Comparison of ENCODE assay signal across 27 cellular contexts in genomic region chr4:112190684-112191083, GRCh38.
"Had no signal": no experiment of that assay in that cellular context is flagged by ENCODE, and none has a peak within 500 bp of the region (broad histone marks: within the 10 kb centered on the region; RNA-seq: fewer than 3 reads in every experiment).

No MANE protein-coding gene starts in this region.

- DNase-seq: activated CD4-positive, alpha-beta memory T cell treated with anti-CD3 and anti-CD28 coated beads for 36 hours; activated CD4-positive, alpha-beta T cell treated with anti-CD3 and anti-CD28 coated beads for 36 hours; activated CD4-positive, alpha-beta T cell treated with anti-CD3 and anti-CD28 coated beads, Interleukin-2, amount 10 ng/mL, durations not matched to agents 24 days and 14 days; activated CD4-positive, CD25-positive, alpha-beta regulatory T cell; activated CD4-positive, CD25-positive, alpha-beta regulatory T cell treated with anti-CD3 and anti-CD28 coated beads, Interleukin-2, amount 50 U/mL, for 72 hours; activated CD8-positive, alpha-beta memory T cell treated with anti-CD3 and anti-CD28 coated beads, Interleukin-2, amount 10 ng/mL, durations not matched to agents 7 days and 5 days; activated CD8-positive, alpha-beta memory T cell treated with anti-CD3 and anti-CD28 coated beads, Interleukin-2, amount 50 U/mL, for 4 hours; activated CD8-positive, alpha-beta T cell treated with anti-CD3 and anti-CD28 coated beads, Interleukin-2, amount 10 ng/mL, durations not matched to agents 7 days and 5 days; activated effector memory CD4-positive, alpha-beta T cell treated with Interleukin-2 at 50 U/mL for 16 hours; activated gamma-delta T cell treated with Interleukin-2 at 50 U/mL for 16 hours; activated naive CD4-positive, alpha-beta T cell treated with anti-CD3 and anti-CD28 coated beads, Interleukin-2, amount 50 U/mL, for 16 hours; activated naive CD4-positive, alpha-beta T cell treated with Interleukin-2 at 50 U/mL for 16 hours; activated T-cell treated with anti-CD3 and anti-CD28 coated beads, Interleukin-2, amount 50 U/mL, for 1 hour; activated T-cell treated with anti-CD3 and anti-CD28 coated beads, Interleukin-2, amount 50 U/mL, for 48 hours; amniotic stem cell; anterior cingulate cortex; brain microvascular endothelial cell; central memory CD4-positive, alpha-beta T cell; dorsolateral prefrontal cortex; effector memory CD4-positive, alpha-beta T cell; endodermal cell; foreskin fibroblast; T-helper 2 cell had no signal

- H3K27me3 Mint-ChIP-seq: activated CD4-positive, alpha-beta memory T cell treated with anti-CD3 and anti-CD28 coated beads for 36 hours; activated CD4-positive, alpha-beta T cell treated with anti-CD3 and anti-CD28 coated beads for 36 hours; activated CD4-positive, alpha-beta T cell treated with anti-CD3 and anti-CD28 coated beads, Interleukin-2, amount 10 ng/mL, durations not matched to agents 24 days and 14 days; activated CD8-positive, alpha-beta memory T cell treated with anti-CD3 and anti-CD28 coated beads, Interleukin-2, amount 10 ng/mL, durations not matched to agents 7 days and 5 days; activated naive CD8-positive, alpha-beta T cell; dendritic cell treated with granulocyte-macrophage colony-stimulating factor and Interleukin-4, amounts not matched to agents 40 ng/mL and 50 ng/mL, for 4 days had no signal

- H3K27me3 ChIP-seq: brain microvascular endothelial cell, dorsolateral prefrontal cortex had no signal

- H3K4me3 Mint-ChIP-seq: activated CD4-positive, alpha-beta memory T cell treated with anti-CD3 and anti-CD28 coated beads for 36 hours; activated CD4-positive, alpha-beta T cell treated with anti-CD3 and anti-CD28 coated beads for 36 hours; activated CD4-positive, alpha-beta T cell treated with anti-CD3 and anti-CD28 coated beads, Interleukin-2, amount 10 ng/mL, durations not matched to agents 24 days and 14 days; activated CD8-positive, alpha-beta memory T cell treated with anti-CD3 and anti-CD28 coated beads, Interleukin-2, amount 10 ng/mL, durations not matched to agents 7 days and 5 days; activated CD8-positive, alpha-beta T cell treated with anti-CD3 and anti-CD28 coated beads, Interleukin-2, amount 10 ng/mL, durations not matched to agents 7 days and 5 days; activated naive CD8-positive, alpha-beta T cell; dendritic cell treated with granulocyte-macrophage colony-stimulating factor and Interleukin-4, amounts not matched to agents 40 ng/mL and 50 ng/mL, for 4 days; endodermal cell had no signal

- ATAC-seq: activated CD4-positive, alpha-beta T cell treated with anti-CD3 and anti-CD28 coated beads for 36 hours; activated CD8-positive, alpha-beta memory T cell treated with anti-CD3 and anti-CD28 coated beads, Interleukin-2, amount 10 ng/mL, durations not matched to agents 7 days and 5 days; activated CD8-positive, alpha-beta T cell treated with anti-CD3 and anti-CD28 coated beads, Interleukin-2, amount 10 ng/mL, durations not matched to agents 7 days and 5 days; esophagus mucosa had no signal

- H3K9me3 Mint-ChIP-seq: activated CD4-positive, alpha-beta memory T cell treated with anti-CD3 and anti-CD28 coated beads for 36 hours; activated CD4-positive, alpha-beta T cell treated with anti-CD3 and anti-CD28 coated beads, Interleukin-2, amount 10 ng/mL, durations not matched to agents 24 days and 14 days; dendritic cell treated with granulocyte-macrophage colony-stimulating factor and Interleukin-4, amounts not matched to agents 40 ng/mL and 50 ng/mL, for 4 days; endodermal cell had no signal

- H3K4me3 ChIP-seq: coronary artery, dorsolateral prefrontal cortex had no signal

- H3K27ac ChIP-seq: brain microvascular endothelial cell, coronary artery had no signal

- H3K4me1 Mint-ChIP-seq: activated CD4-positive, alpha-beta T cell treated with anti-CD3 and anti-CD28 coated beads for 36 hours had no signal

- H3K27ac Mint-ChIP-seq: activated CD4-positive, alpha-beta memory T cell treated with anti-CD3 and anti-CD28 coated beads for 36 hours; activated CD4-positive, alpha-beta T cell treated with anti-CD3 and anti-CD28 coated beads for 36 hours; activated CD4-positive, alpha-beta T cell treated with anti-CD3 and anti-CD28 coated beads, Interleukin-2, amount 10 ng/mL, durations not matched to agents 24 days and 14 days; activated CD8-positive, alpha-beta memory T cell treated with anti-CD3 and anti-CD28 coated beads, Interleukin-2, amount 10 ng/mL, durations not matched to agents 7 days and 5 days; activated CD8-positive, alpha-beta T cell treated with anti-CD3 and anti-CD28 coated beads, Interleukin-2, amount 10 ng/mL, durations not matched to agents 7 days and 5 days; activated naive CD8-positive, alpha-beta T cell; dendritic cell treated with granulocyte-macrophage colony-stimulating factor and Interleukin-4, amounts not matched to agents 40 ng/mL and 50 ng/mL, for 4 days; endodermal cell had no signal

- H3K36me3 ChIP-seq: brain microvascular endothelial cell had no signal
